In the genomic region with DNA sequence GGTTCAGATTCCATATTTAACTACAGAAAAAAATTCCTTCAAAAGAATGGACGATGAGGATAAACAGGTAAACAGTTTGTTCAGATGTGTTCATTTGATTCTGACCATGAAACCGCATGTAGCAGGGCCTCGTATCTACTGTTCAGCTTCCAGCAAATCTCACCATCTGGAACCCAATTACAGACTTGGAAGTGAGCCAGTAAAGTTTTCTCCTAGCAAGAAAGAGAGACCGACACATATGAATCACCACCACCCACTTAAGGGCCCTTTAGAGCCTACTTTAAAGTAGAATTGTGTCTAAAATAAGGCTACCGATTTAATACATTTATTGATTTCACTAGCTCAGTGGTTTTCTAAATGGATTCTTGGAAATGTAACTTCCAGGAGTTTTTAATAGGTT, we compare ENCODE assay signal across 17 cellular contexts.
DNase-seq lines count a peak whose midpoint lies in the region; ATAC-seq, FAIRE-seq and TF ChIP-seq lines count a peak whose summit lies in the region.
"Had no signal": no experiment of that assay in that cellular context is flagged by ENCODE, and none has a peak within 500 bp of the region (broad histone marks: within the 10 kb centered on the region; RNA-seq: fewer than 3 reads in every experiment).

No MANE protein-coding gene starts in this region.

- POLR2A ChIA-PET in MCF 10A (lab: Yijun Ruan, JAX), result interaction anchor here (0.8 kb wide), 1 partner anchor 178 kb away, joined by 3 read pairs; no protein-coding TSS in a partner anchor

- intact Hi-C loops in MCF 10A (cut with micrococcal nuclease), result no loop called here
- intact Hi-C loops in breast epithelium (cut with DNase I; ENCODE audit: low total_unique reads), result no loop called here

- H3K4me3 Mint-ChIP-seq in MCF 10A (ENCODE audit: unreplicated experiment), result no peak overlapping the region
- H3K4me3 Mint-ChIP-seq: central memory CD8-positive, alpha-beta T cell had no signal

- H3K27ac ChIP-seq in breast epithelium (no peak overlapping the region), small intestine (ENCODE audit: low read depth in 1 of 2, low read length in 1 of 2) (no peak overlapping the region)
- H3K27ac ChIP-seq: upper lobe of left lung had no signal

- TF ChIP-seq CTCF in MCF 10A (IDR thresholded peaks at IDR 0.05; ENCODE audit: unreplicated experiment) (no peak), breast epithelium (IDR thresholded peaks at IDR 0.05) (no peak), epithelial cell of esophagus (IDR thresholded peaks at IDR 0.05; ENCODE audit: insufficient read depth, low read depth, low read length, missing control alignments) (no peak)

- peaks cover 2% of the 10 kb centered on the region for H3K4me1 Mint-ChIP-seq in MCF 10A (ENCODE audit: insufficient read depth, unreplicated experiment)
- H3K4me1 Mint-ChIP-seq: central memory CD8-positive, alpha-beta T cell had no signal

- FAIRE-seq in small intestine (lab: Jason Lieb, UNC), result no peak

- DNase-seq in MCF 10A (ENCODE audit: unreplicated experiment) (peak; percentile 63), breast epithelium (ENCODE audit: low spot score in 2 of 2) (no peak), NCI-H82 treated with DMSO at 0.1 percent for 48 hours (lab: John Stamatoyannopoulos, UW; ENCODE audit: unreplicated experiment) (peak; percentile 72), epithelial cell of esophagus (ENCODE audit: low read depth) (peak; percentile 19), small intestine (peak; percentile 25), KG1 (lab: John Stamatoyannopoulos, UW) (no peak), NCI-H1417 treated with DMSO at 0.1 percent for 48 hours (lab: John Stamatoyannopoulos, UW) (no peak)
- DNase-seq: 8988T; activated CD4-positive, alpha-beta T cell treated with anti-CD3 and anti-CD28 coated beads for 1 hour; foreskin melanocyte; NCI-H1048; nucleus accumbens; stimulated activated CD4-positive, alpha-beta T cell treated with anti-CD3 and anti-CD28 coated beads, Interleukin-12 subunit alpha, Interleukin-12 subunit beta, amount 100 ng/mL, for 4 hours; T-helper 1 cell; upper lobe of left lung had no signal

- no peaks in the 10 kb centered on the region for H3K9me3 ChIP-seq in breast epithelium
- H3K9me3 ChIP-seq in small intestine (ENCODE audit: control insufficient read depth, low read depth), result no peaks in the 10 kb centered on the region
- H3K9me3 ChIP-seq: upper lobe of left lung had no signal

- no peaks in the 10 kb centered on the region for H3K9me3 Mint-ChIP-seq in MCF 10A (ENCODE audit: unreplicated experiment)
- H3K9me3 Mint-ChIP-seq: central memory CD8-positive, alpha-beta T cell had no signal

- no peak for ATAC-seq in HG02610 (IDR thresholded peaks at IDR 0.05; ENCODE audit: unreplicated experiment)

- peaks cover 63% of the 10 kb centered on the region for H3K27me3 Mint-ChIP-seq in MCF 10A (ENCODE audit: insufficient read depth, unreplicated experiment)
- H3K27me3 Mint-ChIP-seq: central memory CD8-positive, alpha-beta T cell had no signal

- no peaks in the 10 kb centered on the region for H3K4me1 ChIP-seq in breast epithelium
- H3K4me1 ChIP-seq in small intestine (ENCODE audit: control insufficient read depth in 2 of 2, insufficient read depth in 1 of 2, low read depth in 1 of 2, low read length in 1 of 2), result no peaks in the 10 kb centered on the region

- no peaks in the 10 kb centered on the region for H3K36me3 ChIP-seq in breast epithelium
- no peaks in the 10 kb centered on the region for H3K36me3 ChIP-seq in small intestine (ENCODE audit: control insufficient read depth in 2 of 2, insufficient read depth in 2 of 2, low read length in 2 of 2)
- H3K36me3 ChIP-seq: upper lobe of left lung had no signal

- H3K27ac Mint-ChIP-seq in MCF 10A (ENCODE audit: low read depth, unreplicated experiment), result no peak overlapping the region

- peaks cover 11% of the 10 kb centered on the region for H3K36me3 Mint-ChIP-seq in MCF 10A (ENCODE audit: insufficient read depth, unreplicated experiment)

- WGBS in small intestine, 3 donors, result 22 to 40% (median 30%) methylated on average over 5 of the region's 5 CpGs

- H3K4me3 ChIP-seq in breast epithelium (no peak overlapping the region), epithelial cell of esophagus (ENCODE audit: low read length) (no peak overlapping the region), small intestine (ENCODE audit: low read depth in 1 of 2, low read length in 2 of 2) (no peak overlapping the region)
- H3K4me3 ChIP-seq: upper lobe of left lung had no signal

- BruUV-seq in MCF 10A (replicated peaks; lab: Mats Ljungman, UMichigan), result no TSS peak

- CTCF ChIA-PET in MCF 10A (lab: Yijun Ruan, JAX), result interaction anchor here (1.1 to 10.2 kb wide), 2 partner anchors 25 to 139 kb away, joined by 4 to 41 read pairs; no protein-coding TSS in a partner anchor

- TF ChIP-seq POLR2A in breast epithelium (IDR thresholded peaks at IDR 0.05), result no peak

- peaks cover 0 to 34% of the 10 kb centered on the region in 2 donors for H3K27me3 ChIP-seq in breast epithelium
- no peaks in the 10 kb centered on the region for H3K27me3 ChIP-seq in small intestine (ENCODE audit: control insufficient read depth in 2 of 2, insufficient read depth in 2 of 2, low read length in 2 of 2)
- H3K27me3 ChIP-seq: upper lobe of left lung had no signal

Comparison
In these comparisons a context has a peak if more than half of its experiments do, and no peak if none do; other contexts are left out.
1. DNase-seq: peak in MCF 10A (single experiment), NCI-H82 treated with DMSO at 0.1 percent for 48 hours (single experiment), epithelial cell of esophagus (single experiment) and small intestine (single experiment); none in breast epithelium (0 of 2), KG1 (single experiment) and NCI-H1417 treated with DMSO at 0.1 percent for 48 hours (single experiment).